In the genomic region with DNA sequence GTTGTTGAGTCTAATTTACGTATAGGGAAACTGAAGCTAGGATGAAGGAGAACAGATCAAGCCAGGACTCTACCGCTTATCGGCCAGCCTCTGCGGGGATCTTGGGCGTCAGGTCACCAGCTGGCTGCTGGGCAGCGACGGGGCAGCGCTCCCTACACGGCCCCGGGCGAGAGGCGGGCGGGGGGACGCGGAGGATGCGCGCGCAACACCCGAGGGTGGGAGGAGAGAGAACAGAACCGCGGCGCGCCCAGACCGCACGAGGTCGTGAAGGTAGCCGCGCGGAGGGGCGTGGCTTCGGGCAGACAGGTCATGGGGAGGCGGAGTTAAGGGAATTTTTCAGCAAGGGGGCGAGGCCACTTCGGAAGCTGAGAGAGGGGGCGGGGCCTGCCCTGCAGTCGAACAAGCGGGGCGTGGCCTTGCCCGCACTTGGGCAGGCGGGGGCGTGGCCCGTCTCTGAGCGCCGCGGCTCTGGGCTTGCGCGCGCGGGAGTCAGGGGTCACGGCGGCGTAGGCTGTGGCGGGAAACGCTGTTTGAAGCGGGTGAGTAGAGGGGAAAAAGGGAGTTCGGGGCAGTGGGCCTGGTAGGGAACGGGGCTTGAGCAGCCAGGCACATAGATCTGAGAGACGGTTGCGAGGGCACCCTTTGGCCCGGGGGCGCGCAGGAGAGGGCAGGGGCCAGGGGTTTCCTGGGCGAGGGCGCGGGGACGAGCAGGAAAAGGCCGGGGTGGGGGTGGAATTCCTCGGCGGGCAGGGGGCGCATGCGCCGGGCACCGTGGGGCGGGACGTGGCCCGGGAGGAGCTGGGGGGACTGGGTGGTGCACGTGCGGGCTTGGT, we compare ENCODE assay signal across 1 cellular context.
TF ChIP-seq lines count a peak whose summit lies in the region.

A gene (plus strand): TSS at position 496 of the 833 bp plus-strand sequence. CDS start 14,505 bp downstream, outside the sequence.

TF ChIP-seq in HEK293, 187 proteins besides CTCF, POLR2A, EP300 and RAD21 (continued from another document and continues in another):
- TF ChIP-seq, protein P1, sequence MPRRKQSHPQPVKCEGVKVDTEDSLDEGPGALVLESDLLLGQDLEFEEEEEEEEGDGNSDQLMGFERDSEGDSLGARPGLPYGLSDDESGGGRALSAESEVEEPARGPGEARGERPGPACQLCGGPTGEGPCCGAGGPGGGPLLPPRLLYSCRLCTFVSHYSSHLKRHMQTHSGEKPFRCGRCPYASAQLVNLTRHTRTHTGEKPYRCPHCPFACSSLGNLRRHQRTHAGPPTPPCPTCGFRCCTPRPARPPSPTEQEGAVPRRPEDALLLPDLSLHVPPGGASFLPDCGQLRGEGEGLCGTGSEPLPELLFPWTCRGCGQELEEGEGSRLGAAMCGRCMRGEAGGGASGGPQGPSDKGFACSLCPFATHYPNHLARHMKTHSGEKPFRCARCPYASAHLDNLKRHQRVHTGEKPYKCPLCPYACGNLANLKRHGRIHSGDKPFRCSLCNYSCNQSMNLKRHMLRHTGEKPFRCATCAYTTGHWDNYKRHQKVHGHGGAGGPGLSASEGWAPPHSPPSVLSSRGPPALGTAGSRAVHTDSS (tag by site-specific recombination; IDR thresholded peaks at IDR 0.05), result no peak
- 0 out of 2 replicates have a peak, but pooled peaks have one; percentile 42 for TF ChIP-seq ZBTB1 (tag by site-specific recombination; IDR thresholded peaks at IDR 0.05)
- TF ChIP-seq ZNF37A (tag by site-specific recombination; IDR thresholded peaks at IDR 0.05), result no peak
- no peak for TF ChIP-seq ZNF221 (tag by site-specific recombination; IDR thresholded peaks at IDR 0.05; ENCODE audit: borderline replicate concordance)
- no peak for TF ChIP-seq OVOL3 (tag by site-specific recombination; IDR thresholded peaks at IDR 0.05)
- TF ChIP-seq ZNF10 (tag by site-specific recombination; IDR thresholded peaks at IDR 0.05), result no peak
- TF ChIP-seq ZNF791 (tag by site-specific recombination; IDR thresholded peaks at IDR 0.05), result no peak
- no peak for TF ChIP-seq ZNF473 (tag by site-specific recombination; IDR thresholded peaks at IDR 0.05)
- TF ChIP-seq, protein P2, sequence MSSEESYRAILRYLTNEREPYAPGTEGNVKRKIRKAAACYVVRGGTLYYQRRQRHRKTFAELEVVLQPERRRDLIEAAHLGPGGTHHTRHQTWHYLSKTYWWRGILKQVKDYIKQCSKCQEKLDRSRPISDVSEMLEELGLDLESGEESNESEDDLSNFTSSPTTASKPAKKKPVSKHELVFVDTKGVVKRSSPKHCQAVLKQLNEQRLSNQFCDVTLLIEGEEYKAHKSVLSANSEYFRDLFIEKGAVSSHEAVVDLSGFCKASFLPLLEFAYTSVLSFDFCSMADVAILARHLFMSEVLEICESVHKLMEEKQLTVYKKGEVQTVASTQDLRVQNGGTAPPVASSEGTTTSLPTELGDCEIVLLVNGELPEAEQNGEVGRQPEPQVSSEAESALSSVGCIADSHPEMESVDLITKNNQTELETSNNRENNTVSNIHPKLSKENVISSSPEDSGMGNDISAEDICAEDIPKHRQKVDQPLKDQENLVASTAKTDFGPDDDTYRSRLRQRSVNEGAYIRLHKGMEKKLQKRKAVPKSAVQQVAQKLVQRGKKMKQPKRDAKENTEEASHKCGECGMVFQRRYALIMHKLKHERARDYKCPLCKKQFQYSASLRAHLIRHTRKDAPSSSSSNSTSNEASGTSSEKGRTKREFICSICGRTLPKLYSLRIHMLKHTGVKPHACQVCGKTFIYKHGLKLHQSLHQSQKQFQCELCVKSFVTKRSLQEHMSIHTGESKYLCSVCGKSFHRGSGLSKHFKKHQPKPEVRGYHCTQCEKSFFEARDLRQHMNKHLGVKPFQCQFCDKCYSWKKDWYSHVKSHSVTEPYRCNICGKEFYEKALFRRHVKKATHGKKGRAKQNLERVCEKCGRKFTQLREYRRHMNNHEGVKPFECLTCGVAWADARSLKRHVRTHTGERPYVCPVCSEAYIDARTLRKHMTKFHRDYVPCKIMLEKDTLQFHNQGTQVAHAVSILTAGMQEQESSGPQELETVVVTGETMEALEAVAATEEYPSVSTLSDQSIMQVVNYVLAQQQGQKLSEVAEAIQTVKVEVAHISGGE (tag by site-specific recombination; conservative IDR thresholded peaks at IDR 0.05; ENCODE audit: low read depth), result peak; percentile 39
- TF ChIP-seq, protein P3, sequence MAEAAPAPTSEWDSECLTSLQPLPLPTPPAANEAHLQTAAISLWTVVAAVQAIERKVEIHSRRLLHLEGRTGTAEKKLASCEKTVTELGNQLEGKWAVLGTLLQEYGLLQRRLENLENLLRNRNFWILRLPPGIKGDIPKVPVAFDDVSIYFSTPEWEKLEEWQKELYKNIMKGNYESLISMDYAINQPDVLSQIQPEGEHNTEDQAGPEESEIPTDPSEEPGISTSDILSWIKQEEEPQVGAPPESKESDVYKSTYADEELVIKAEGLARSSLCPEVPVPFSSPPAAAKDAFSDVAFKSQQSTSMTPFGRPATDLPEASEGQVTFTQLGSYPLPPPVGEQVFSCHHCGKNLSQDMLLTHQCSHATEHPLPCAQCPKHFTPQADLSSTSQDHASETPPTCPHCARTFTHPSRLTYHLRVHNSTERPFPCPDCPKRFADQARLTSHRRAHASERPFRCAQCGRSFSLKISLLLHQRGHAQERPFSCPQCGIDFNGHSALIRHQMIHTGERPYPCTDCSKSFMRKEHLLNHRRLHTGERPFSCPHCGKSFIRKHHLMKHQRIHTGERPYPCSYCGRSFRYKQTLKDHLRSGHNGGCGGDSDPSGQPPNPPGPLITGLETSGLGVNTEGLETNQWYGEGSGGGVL (tag by site-specific recombination; IDR thresholded peaks at IDR 0.05), result peak; percentile 45; the same call in 1 of the 2 replicates
- TF ChIP-seq, protein P4, sequence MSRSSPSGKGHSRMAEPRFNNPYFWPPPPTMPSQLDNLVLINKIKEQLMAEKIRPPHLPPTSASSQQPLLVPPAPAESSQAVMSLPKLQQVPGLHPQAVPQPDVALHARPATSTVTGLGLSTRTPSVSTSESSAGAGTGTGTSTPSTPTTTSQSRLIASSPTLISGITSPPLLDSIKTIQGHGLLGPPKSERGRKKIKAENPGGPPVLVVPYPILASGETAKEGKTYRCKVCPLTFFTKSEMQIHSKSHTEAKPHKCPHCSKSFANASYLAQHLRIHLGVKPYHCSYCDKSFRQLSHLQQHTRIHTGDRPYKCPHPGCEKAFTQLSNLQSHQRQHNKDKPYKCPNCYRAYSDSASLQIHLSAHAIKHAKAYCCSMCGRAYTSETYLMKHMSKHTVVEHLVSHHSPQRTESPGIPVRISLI (tag by site-specific recombination; IDR thresholded peaks at IDR 0.05), result no peak
- TF ChIP-seq, protein P5, sequence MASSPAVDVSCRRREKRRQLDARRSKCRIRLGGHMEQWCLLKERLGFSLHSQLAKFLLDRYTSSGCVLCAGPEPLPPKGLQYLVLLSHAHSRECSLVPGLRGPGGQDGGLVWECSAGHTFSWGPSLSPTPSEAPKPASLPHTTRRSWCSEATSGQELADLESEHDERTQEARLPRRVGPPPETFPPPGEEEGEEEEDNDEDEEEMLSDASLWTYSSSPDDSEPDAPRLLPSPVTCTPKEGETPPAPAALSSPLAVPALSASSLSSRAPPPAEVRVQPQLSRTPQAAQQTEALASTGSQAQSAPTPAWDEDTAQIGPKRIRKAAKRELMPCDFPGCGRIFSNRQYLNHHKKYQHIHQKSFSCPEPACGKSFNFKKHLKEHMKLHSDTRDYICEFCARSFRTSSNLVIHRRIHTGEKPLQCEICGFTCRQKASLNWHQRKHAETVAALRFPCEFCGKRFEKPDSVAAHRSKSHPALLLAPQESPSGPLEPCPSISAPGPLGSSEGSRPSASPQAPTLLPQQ (tag by site-specific recombination; IDR thresholded peaks at IDR 0.05), result peak; percentile 80
- TF ChIP-seq ZNF2 (tag by site-specific recombination; IDR thresholded peaks at IDR 0.05), result peak; percentile 64; the same call in 1 of the 2 replicates
- TF ChIP-seq BCL11A (tag by site-specific recombination; IDR thresholded peaks at IDR 0.05; ENCODE audit: low read depth), result peak; percentile 73; the same call in 1 of the 2 replicates
- TF ChIP-seq GFI1B (tag by site-specific recombination; IDR thresholded peaks at IDR 0.05), result no peak
- TF ChIP-seq, protein P6, sequence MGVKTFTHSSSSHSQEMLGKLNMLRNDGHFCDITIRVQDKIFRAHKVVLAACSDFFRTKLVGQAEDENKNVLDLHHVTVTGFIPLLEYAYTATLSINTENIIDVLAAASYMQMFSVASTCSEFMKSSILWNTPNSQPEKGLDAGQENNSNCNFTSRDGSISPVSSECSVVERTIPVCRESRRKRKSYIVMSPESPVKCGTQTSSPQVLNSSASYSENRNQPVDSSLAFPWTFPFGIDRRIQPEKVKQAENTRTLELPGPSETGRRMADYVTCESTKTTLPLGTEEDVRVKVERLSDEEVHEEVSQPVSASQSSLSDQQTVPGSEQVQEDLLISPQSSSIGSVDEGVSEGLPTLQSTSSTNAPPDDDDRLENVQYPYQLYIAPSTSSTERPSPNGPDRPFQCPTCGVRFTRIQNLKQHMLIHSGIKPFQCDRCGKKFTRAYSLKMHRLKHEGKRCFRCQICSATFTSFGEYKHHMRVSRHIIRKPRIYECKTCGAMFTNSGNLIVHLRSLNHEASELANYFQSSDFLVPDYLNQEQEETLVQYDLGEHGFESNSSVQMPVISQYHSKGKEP (tag by site-specific recombination; IDR thresholded peaks at IDR 0.05), result no peak
- TF ChIP-seq ZNF626 (tag by site-specific recombination; IDR thresholded peaks at IDR 0.05), result no peak
- no peak; the same call in 1 of the 2 replicates for TF ChIP-seq ZNF660 (tag by site-specific recombination; IDR thresholded peaks at IDR 0.05)
- TF ChIP-seq ZNF501 (tag by site-specific recombination; IDR thresholded peaks at IDR 0.05), result peak; percentile 63
- TF ChIP-seq ZFP69B (tag by site-specific recombination; IDR thresholded peaks at IDR 0.05), result peak; percentile 51; the same call in 1 of the 2 replicates
- peak; percentile 50; the same call in 1 of the 2 replicates for TF ChIP-seq YY2 (tag by site-specific recombination; IDR thresholded peaks at IDR 0.05)
- TF ChIP-seq, protein P7, sequence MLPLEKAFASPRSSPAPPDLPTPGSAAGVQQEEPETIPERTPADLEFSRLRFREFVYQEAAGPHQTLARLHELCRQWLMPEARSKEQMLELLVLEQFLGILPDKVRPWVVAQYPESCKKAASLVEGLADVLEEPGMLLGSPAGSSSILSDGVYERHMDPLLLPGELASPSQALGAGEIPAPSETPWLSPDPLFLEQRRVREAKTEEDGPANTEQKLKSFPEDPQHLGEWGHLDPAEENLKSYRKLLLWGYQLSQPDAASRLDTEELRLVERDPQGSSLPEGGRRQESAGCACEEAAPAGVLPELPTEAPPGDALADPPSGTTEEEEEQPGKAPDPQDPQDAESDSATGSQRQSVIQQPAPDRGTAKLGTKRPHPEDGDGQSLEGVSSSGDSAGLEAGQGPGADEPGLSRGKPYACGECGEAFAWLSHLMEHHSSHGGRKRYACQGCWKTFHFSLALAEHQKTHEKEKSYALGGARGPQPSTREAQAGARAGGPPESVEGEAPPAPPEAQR (tag by site-specific recombination; IDR thresholded peaks at IDR 0.05), result no peak
- TF ChIP-seq ZNF350 (tag by site-specific recombination; IDR thresholded peaks at IDR 0.05), result no peak
- TF ChIP-seq ZNF654 (tag by site-specific recombination; IDR thresholded peaks at IDR 0.05; ENCODE audit: low read depth), result no peak
- TF ChIP-seq, protein P8, sequence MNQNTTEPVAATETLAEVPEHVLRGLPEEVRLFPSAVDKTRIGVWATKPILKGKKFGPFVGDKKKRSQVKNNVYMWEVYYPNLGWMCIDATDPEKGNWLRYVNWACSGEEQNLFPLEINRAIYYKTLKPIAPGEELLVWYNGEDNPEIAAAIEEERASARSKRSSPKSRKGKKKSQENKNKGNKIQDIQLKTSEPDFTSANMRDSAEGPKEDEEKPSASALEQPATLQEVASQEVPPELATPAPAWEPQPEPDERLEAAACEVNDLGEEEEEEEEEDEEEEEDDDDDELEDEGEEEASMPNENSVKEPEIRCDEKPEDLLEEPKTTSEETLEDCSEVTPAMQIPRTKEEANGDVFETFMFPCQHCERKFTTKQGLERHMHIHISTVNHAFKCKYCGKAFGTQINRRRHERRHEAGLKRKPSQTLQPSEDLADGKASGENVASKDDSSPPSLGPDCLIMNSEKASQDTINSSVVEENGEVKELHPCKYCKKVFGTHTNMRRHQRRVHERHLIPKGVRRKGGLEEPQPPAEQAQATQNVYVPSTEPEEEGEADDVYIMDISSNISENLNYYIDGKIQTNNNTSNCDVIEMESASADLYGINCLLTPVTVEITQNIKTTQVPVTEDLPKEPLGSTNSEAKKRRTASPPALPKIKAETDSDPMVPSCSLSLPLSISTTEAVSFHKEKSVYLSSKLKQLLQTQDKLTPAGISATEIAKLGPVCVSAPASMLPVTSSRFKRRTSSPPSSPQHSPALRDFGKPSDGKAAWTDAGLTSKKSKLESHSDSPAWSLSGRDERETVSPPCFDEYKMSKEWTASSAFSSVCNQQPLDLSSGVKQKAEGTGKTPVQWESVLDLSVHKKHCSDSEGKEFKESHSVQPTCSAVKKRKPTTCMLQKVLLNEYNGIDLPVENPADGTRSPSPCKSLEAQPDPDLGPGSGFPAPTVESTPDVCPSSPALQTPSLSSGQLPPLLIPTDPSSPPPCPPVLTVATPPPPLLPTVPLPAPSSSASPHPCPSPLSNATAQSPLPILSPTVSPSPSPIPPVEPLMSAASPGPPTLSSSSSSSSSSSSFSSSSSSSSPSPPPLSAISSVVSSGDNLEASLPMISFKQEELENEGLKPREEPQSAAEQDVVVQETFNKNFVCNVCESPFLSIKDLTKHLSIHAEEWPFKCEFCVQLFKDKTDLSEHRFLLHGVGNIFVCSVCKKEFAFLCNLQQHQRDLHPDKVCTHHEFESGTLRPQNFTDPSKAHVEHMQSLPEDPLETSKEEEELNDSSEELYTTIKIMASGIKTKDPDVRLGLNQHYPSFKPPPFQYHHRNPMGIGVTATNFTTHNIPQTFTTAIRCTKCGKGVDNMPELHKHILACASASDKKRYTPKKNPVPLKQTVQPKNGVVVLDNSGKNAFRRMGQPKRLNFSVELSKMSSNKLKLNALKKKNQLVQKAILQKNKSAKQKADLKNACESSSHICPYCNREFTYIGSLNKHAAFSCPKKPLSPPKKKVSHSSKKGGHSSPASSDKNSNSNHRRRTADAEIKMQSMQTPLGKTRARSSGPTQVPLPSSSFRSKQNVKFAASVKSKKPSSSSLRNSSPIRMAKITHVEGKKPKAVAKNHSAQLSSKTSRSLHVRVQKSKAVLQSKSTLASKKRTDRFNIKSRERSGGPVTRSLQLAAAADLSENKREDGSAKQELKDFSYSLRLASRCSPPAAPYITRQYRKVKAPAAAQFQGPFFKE (tag by site-specific recombination; IDR thresholded peaks at IDR 0.05; ENCODE audit: borderline replicate concordance), result no peak
- no peak for TF ChIP-seq ZNF174 (tag by site-specific recombination; IDR thresholded peaks at IDR 0.05)
- peak; percentile 50; the same call in 1 of the 2 replicates for TF ChIP-seq ZNF76 (tag by site-specific recombination; IDR thresholded peaks at IDR 0.05; ENCODE audit: borderline replicate concordance, low read depth)
- TF ChIP-seq ZNF114 (tag by site-specific recombination; IDR thresholded peaks at IDR 0.05), result no peak
- no peak for TF ChIP-seq TCF7L2 (IDR thresholded peaks at IDR 0.05; ENCODE audit: borderline replicate concordance, low read depth, low read length)
- TF ChIP-seq, protein P9, sequence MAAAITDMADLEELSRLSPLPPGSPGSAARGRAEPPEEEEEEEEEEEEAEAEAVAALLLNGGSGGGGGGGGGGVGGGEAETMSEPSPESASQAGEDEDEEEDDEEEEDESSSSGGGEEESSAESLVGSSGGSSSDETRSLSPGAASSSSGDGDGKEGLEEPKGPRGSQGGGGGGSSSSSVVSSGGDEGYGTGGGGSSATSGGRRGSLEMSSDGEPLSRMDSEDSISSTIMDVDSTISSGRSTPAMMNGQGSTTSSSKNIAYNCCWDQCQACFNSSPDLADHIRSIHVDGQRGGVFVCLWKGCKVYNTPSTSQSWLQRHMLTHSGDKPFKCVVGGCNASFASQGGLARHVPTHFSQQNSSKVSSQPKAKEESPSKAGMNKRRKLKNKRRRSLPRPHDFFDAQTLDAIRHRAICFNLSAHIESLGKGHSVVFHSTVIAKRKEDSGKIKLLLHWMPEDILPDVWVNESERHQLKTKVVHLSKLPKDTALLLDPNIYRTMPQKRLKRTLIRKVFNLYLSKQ (tag by site-specific recombination; IDR thresholded peaks at IDR 0.05; ENCODE audit: borderline replicate concordance), result no peak
- no peak for TF ChIP-seq ZNF433 (tag by site-specific recombination; IDR thresholded peaks at IDR 0.05; ENCODE audit: low read depth)
